Comparison of ENCODE assay signal across 8 cellular contexts in the genomic region with DNA sequence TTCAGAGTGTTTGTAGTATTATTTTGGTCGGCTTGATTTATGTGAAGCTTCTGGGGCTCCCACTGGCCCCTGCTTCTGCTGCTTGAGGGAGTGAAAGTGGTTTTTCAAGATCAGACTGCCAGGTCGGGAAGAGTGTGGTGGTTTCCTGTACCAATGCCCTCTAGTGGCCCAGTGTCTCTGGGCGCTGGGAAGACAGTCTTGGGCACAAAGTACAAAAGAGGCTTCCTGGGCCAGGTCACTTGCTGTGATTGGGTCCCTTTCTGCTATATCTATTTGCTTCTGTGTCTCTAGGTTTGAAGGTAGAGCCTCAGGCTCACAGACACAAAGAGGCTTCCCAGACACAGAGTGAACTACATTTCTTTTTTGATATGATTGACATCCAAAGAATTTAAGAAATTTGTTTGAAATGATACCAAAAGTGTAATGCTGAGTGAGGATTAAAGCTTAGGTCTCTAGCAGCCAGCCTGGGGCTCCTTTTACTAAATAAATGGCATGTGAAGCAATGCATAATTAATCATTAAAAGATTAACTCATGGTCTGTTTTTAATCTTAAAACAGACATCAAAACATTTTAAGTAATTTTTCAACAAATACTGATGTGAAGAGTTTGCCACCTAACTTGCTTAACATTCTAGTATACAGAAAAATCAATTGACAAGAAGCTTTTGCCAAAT. TPM values are rescaled to one million over a fixed set of nuclear protein-coding genes. Genes with fewer than 3 reads are reported as not detected.
A peak's percentile ranks its signal among the peaks of the same experiment; 100 is the strongest.
DNase-seq lines count a peak whose midpoint lies in the region; ATAC-seq, FAIRE-seq and TF ChIP-seq lines count a peak whose summit lies in the region.

No MANE protein-coding gene starts in this region.

- H3K27me3 ChIP-seq in BJ (ENCODE audit: control insufficient read depth, insufficient read depth, low read length), result no peaks in the 10 kb centered on the region
- no peaks in the 10 kb centered on the region for H3K27me3 ChIP-seq in OCI-LY1 (ENCODE audit: insufficient read depth, low read length)
- H3K27me3 ChIP-seq in bronchial epithelial cell (ENCODE audit: control insufficient read depth, insufficient read depth, low read length), result no peaks in the 10 kb centered on the region

- H3K4me3 Mint-ChIP-seq in natural killer cell treated with Interleukin-12 subunit alpha and Interleukin-12 subunit beta and Interleukin-15 and Interleukin-18, amount 100 ng/mL, for 72 hours, result no peak overlapping the region

- H3K9ac ChIP-seq in OCI-LY1 (ENCODE audit: low read length), result no peak overlapping the region

- no peaks in the 10 kb centered on the region for H3K9me3 ChIP-seq in OCI-LY1 (ENCODE audit: low read length)

- H4K20me1 ChIP-seq in OCI-LY1 (ENCODE audit: insufficient read depth, low read length), result no peaks in the 10 kb centered on the region

- POLR2A ChIA-PET in BJ (lab: Charles Lee), result no interaction called here

- H3K79me2 ChIP-seq in OCI-LY1 (ENCODE audit: insufficient read depth, low read length), result no peaks in the 10 kb centered on the region

- peaks cover 0 to 4% of the 10 kb centered on the region in 2 donors for H3K4me1 Mint-ChIP-seq in natural killer cell treated with Interleukin-12 subunit alpha and Interleukin-12 subunit beta and Interleukin-15 and Interleukin-18, amount 100 ng/mL, for 72 hours (ENCODE audit: low read depth in 2 of 2)

- H3F3A ChIP-seq in OCI-LY1 (ENCODE audit: insufficient read depth, low read length), result no peaks in the 10 kb centered on the region

- no peak overlapping the region for H3K27ac Mint-ChIP-seq in natural killer cell treated with Interleukin-12 subunit alpha and Interleukin-12 subunit beta and Interleukin-15 and Interleukin-18, amount 100 ng/mL, for 72 hours

- no peak overlapping the region for H3K27ac ChIP-seq in OCI-LY1 (ENCODE audit: low read depth, low read length, poor library complexity, severe bottlenecking)

- no peaks in the 10 kb centered on the region for H3K9me3 Mint-ChIP-seq in natural killer cell treated with Interleukin-12 subunit alpha and Interleukin-12 subunit beta and Interleukin-15 and Interleukin-18, amount 100 ng/mL, for 72 hours

- H3K4me1 ChIP-seq in OCI-LY1 (ENCODE audit: insufficient read depth, low read length, severe bottlenecking), result no peaks in the 10 kb centered on the region

- ATAC-seq in HG02884 (IDR thresholded peaks at IDR 0.05; ENCODE audit: unreplicated experiment), result peak; percentile 67
- ATAC-seq in natural killer cell treated with Interleukin-12 subunit alpha and Interleukin-12 subunit beta and Interleukin-15 and Interleukin-18, amount 100 ng/mL, for 72 hours, result peak; percentile 65 to 76

- FAIRE-seq in GM18507 (lab: Jason Lieb, UNC) (peak; percentile 83), bronchial epithelial cell (lab: Jason Lieb, UNC) (no peak)

- no peaks in the 10 kb centered on the region for H3K9me2 ChIP-seq in OCI-LY1 (ENCODE audit: low read depth, low read length)

- no peak for DNase-seq in BJ (ENCODE audit: low read depth)
- no peak for DNase-seq in GM18507 (ENCODE audit: extremely low spot score, insufficient read length, low read depth)
- DNase-seq in bronchial epithelial cell (ENCODE audit: low read depth), result peak; percentile 26
- no peak for DNase-seq in natural killer cell treated with Interleukin-12 subunit alpha and Interleukin-12 subunit beta and Interleukin-15 and Interleukin-18, amount 100 ng/mL, for 72 hours (ENCODE audit: low spot score)
- no peak for DNase-seq in NCI-H1048 (lab: John Stamatoyannopoulos, UW)
- DNase-seq in NK-92 (lab: John Stamatoyannopoulos, UW; ENCODE audit: unreplicated experiment), result no peak

- no peak overlapping the region for H3K4me2 ChIP-seq in OCI-LY1 (ENCODE audit: low read length)

- no peaks in the 10 kb centered on the region for H3K36me3 ChIP-seq in BJ (ENCODE audit: control insufficient read depth, insufficient read depth, low read length)
- no peaks in the 10 kb centered on the region for H3K36me3 ChIP-seq in OCI-LY1 (ENCODE audit: insufficient read depth, low read length)
- no peaks in the 10 kb centered on the region for H3K36me3 ChIP-seq in bronchial epithelial cell (ENCODE audit: control insufficient read depth, insufficient read depth, low read length)

- TF ChIP-seq CTCF in BJ (IDR thresholded peaks at IDR 0.05; ENCODE audit: insufficient read depth, low read depth, low read length), result peak; percentile 50
- TF ChIP-seq CTCF in OCI-LY1 (IDR thresholded peaks at IDR 0.05; ENCODE audit: low read length), result peak; percentile 86
- TF ChIP-seq CTCF in bronchial epithelial cell (IDR thresholded peaks at IDR 0.05; ENCODE audit: insufficient read depth, low read length, severe bottlenecking), result peak; percentile 79

- H3K4me3 ChIP-seq in BJ (ENCODE audit: low read depth, low read length) (no peak overlapping the region), OCI-LY1 (ENCODE audit: low read depth, low read length, poor library complexity, severe bottlenecking) (no peak overlapping the region), bronchial epithelial cell (ENCODE audit: low read depth, low read length) (no peak overlapping the region)

- CTCF ChIA-PET in BJ (lab: Yijun Ruan, JAX), result interaction anchor here (0.7 kb wide), 1 partner anchor 9 kb away, joined by 3 read pairs; no protein-coding TSS in a partner anchor

- no peaks in the 10 kb centered on the region for H3K27me3 Mint-ChIP-seq in natural killer cell treated with Interleukin-12 subunit alpha and Interleukin-12 subunit beta and Interleukin-15 and Interleukin-18, amount 100 ng/mL, for 72 hours

- H3K36me3 Mint-ChIP-seq in natural killer cell treated with Interleukin-12 subunit alpha and Interleukin-12 subunit beta and Interleukin-15 and Interleukin-18, amount 100 ng/mL, for 72 hours, result no peaks in the 10 kb centered on the region

- no peak overlapping the region for H2AFZ ChIP-seq in OCI-LY1 (ENCODE audit: low read length)

RNA-seq across cellular contexts. Expression of gene ABCB1, which starts 36.3 kb away (rescaled TPM):
- polyA plus RNA-seq in BJ (2011; rRNA removed), result 0.25 and 0.40 TPM in 2 replicates
- polyA minus RNA-seq in BJ (2011; rRNA and poly(A)+ RNA removed), result 0.90 TPM in 1 of 2 replicates, not detected in the other
- total RNA-seq in bronchial epithelial cell, result under 0.01 TPM in 1 of 2 replicates, not detected in the other
- total RNA-seq in natural killer cell treated with Interleukin-12 subunit alpha and Interleukin-12 subunit beta and Interleukin-15 and Interleukin-18, amount 100 ng/mL, for 72 hours, result 10 to 100 TPM; 11.1 to 15.1 TPM

Comparison
In these comparisons a context has a peak if more than half of its experiments do, and no peak if none do; other contexts are left out.
1. RNA of gene ABCB1, which starts 36.3 kb away (total RNA-seq): 11.1 to 15.1 TPM in natural killer cell treated with Interleukin-12 subunit alpha and Interleukin-12 subunit beta and Interleukin-15 and Interleukin-18, amount 100 ng/mL, for 72 hours; under 0.01 TPM in bronchial epithelial cell; every median in the first group is over 10 times any median in the second.
2. Peak in every context shown above with its lines, with median percentiles within 50 percentile points of each other: CTCF ChIP-seq.